Comparison of ENCODE assay signal across 10 cellular contexts in genomic region chr22:37552560-37553163, GRCh38. TPM values are rescaled to one million over a fixed set of nuclear protein-coding genes. Genes with fewer than 3 reads are reported as not detected.
A peak's percentile ranks its signal among the peaks of the same experiment; 100 is the strongest.
DNase-seq lines count a peak whose midpoint lies in the region; ATAC-seq and TF ChIP-seq lines count a peak whose summit lies in the region.
"Had no signal": no experiment of that assay in that cellular context is flagged by ENCODE, and none has a peak within 500 bp of the region (broad histone marks: within the 10 kb centered on the region; RNA-seq: fewer than 3 reads in every experiment).

No MANE protein-coding gene starts in this region.

- no peaks in the 10 kb centered on the region for H3K36me3 ChIP-seq in HUES64 (ENCODE audit: insufficient read depth, low read length)
- no peaks in the 10 kb centered on the region for H3K36me3 ChIP-seq in colonic mucosa
- H3K36me3 ChIP-seq in subcutaneous abdominal adipose tissue (ENCODE audit: control insufficient read depth in 5 of 5, insufficient read depth in 5 of 5, low read length in 5 of 5) = no peaks in the 10 kb centered on the region

- H3K27ac ChIP-seq in HUES64 (ENCODE audit: low read depth, low read length) (peak overlapping the region; percentile 58; the same call in 1 of the 2 replicates), colonic mucosa (peak overlapping the region; percentile 32), subcutaneous abdominal adipose tissue (ENCODE audit: low read depth, low read length) (peak overlapping the region; percentile 3)

- H3K9me3 ChIP-seq in HUES64 (ENCODE audit: insufficient read depth, low read depth, low read length) = no peaks in the 10 kb centered on the region
- H3K9me3 ChIP-seq in colonic mucosa = no peaks in the 10 kb centered on the region
- H3K9me3 ChIP-seq in subcutaneous abdominal adipose tissue (ENCODE audit: control insufficient read depth in 5 of 5, low read length in 5 of 5) = no peaks in the 10 kb centered on the region

- H3K27me3 ChIP-seq in HUES64 (ENCODE audit: insufficient read depth, low read length) (peaks cover 8% of the 10 kb centered on the region; the same call in 1 of the 2 replicates), colonic mucosa (no peaks in the 10 kb centered on the region), subcutaneous abdominal adipose tissue (ENCODE audit: control insufficient read depth in 5 of 5, insufficient read depth in 4 of 5, low read length in 5 of 5) (peaks cover 0 to 2% (median 0%) of the 10 kb centered on the region in 5 donors)

- 40% methylated on average over 16 of the region's 16 CpGs for WGBS in HUES64

- ATAC-seq in HG02870 (IDR thresholded peaks at IDR 0.05; ENCODE audit: unreplicated experiment) = no peak
- ATAC-seq: activated T-cell treated with anti-CD3 and anti-CD28 coated beads, Interleukin-2, amount 50 U/mL, for 72 hours had no signal

- intact Hi-C loops in colonic mucosa (cut with DNase I) = no loop called here

- no peak overlapping the region for H3K27ac Mint-ChIP-seq in activated T-cell treated with anti-CD3 and anti-CD28 coated beads, Interleukin-2, amount 50 U/mL, for 24 hours
- H3K27ac Mint-ChIP-seq: activated T-cell treated with anti-CD3 and anti-CD28 coated beads, Interleukin-2, amount 50 U/mL, for 72 hours had no signal

- H3K4me1 Mint-ChIP-seq in activated T-cell treated with anti-CD3 and anti-CD28 coated beads, Interleukin-2, amount 50 U/mL, for 24 hours (ENCODE audit: low read depth) = no peaks in the 10 kb centered on the region

- peaks cover 26% of the 10 kb centered on the region for H3K27me3 Mint-ChIP-seq in activated T-cell treated with anti-CD3 and anti-CD28 coated beads, Interleukin-2, amount 50 U/mL, for 24 hours

- peaks cover 21% of the 10 kb centered on the region; the same call in 1 of the 2 replicates for H3K4me1 ChIP-seq in HUES64 (ENCODE audit: insufficient read depth, low read length)
- no peaks in the 10 kb centered on the region for H3K4me1 ChIP-seq in colonic mucosa
- H3K4me1 ChIP-seq in subcutaneous abdominal adipose tissue (ENCODE audit: control insufficient read depth in 5 of 5, insufficient read depth in 5 of 5, low read length in 5 of 5) = peaks cover 12 to 67% (median 59%) of the 10 kb centered on the region in 5 donors

- no peak overlapping the region for H3K4me3 ChIP-seq in HUES64 (ENCODE audit: low read length)
- no peak overlapping the region for H3K4me3 ChIP-seq in colonic mucosa
- H3K4me3 ChIP-seq in subcutaneous abdominal adipose tissue (ENCODE audit: low read depth in 1 of 5, low read length in 5 of 5) = no peak overlapping the region

- H3K4me3 Mint-ChIP-seq in activated T-cell treated with anti-CD3 and anti-CD28 coated beads, Interleukin-2, amount 50 U/mL, for 24 hours = no peak overlapping the region
- H3K4me3 Mint-ChIP-seq: activated T-cell treated with anti-CD3 and anti-CD28 coated beads, Interleukin-2, amount 50 U/mL, for 72 hours had no signal

- DNase-seq in colonic mucosa = peak; percentile 64
- DNase-seq in kidney tubule cell (ENCODE audit: low spot score) = peak; percentile 57
- no peak for DNase-seq in NCI-H510A (lab: John Stamatoyannopoulos, UW)
- no peak for DNase-seq in activated T-cell treated with anti-CD3 and anti-CD28 coated beads, Interleukin-2, amount 50 U/mL, for 24 hours
- DNase-seq in AML-193 (lab: John Stamatoyannopoulos, UW) = no peak
- DNase-seq: activated T-cell treated with anti-CD3 and anti-CD28 coated beads, Interleukin-2, amount 50 U/mL, for 72 hours; stimulated activated CD4-positive, alpha-beta T cell treated with anti-CD3 and anti-CD28 coated beads, Interleukin-2, amount 100 ng/mL, for 24 hours had no signal

- H3K9me3 Mint-ChIP-seq in activated T-cell treated with anti-CD3 and anti-CD28 coated beads, Interleukin-2, amount 50 U/mL, for 24 hours = no peaks in the 10 kb centered on the region
- H3K9me3 Mint-ChIP-seq: activated T-cell treated with anti-CD3 and anti-CD28 coated beads, Interleukin-2, amount 50 U/mL, for 72 hours had no signal

- no peak for TF ChIP-seq CTCF in colonic mucosa (IDR thresholded peaks at IDR 0.05)

- no peaks in the 10 kb centered on the region for H3K36me3 Mint-ChIP-seq in activated T-cell treated with anti-CD3 and anti-CD28 coated beads, Interleukin-2, amount 50 U/mL, for 24 hours (ENCODE audit: low read depth)

- no peak overlapping the region for H3K9ac ChIP-seq in HUES64 (ENCODE audit: low read depth, low read length)
- H3K9ac ChIP-seq in colonic mucosa (ENCODE audit: low read depth in 2 of 2, low read length in 2 of 2) = peak overlapping the region in 1 of 2 donors; percentile 18
- peak overlapping the region in 2 of 5 donors; percentile 29 to 43 for H3K9ac ChIP-seq in subcutaneous abdominal adipose tissue (ENCODE audit: low read length in 5 of 5)

RNA-seq across cellular contexts. Expression of gene CDC42EP1, which starts 7.6 kb away (rescaled TPM):
- polyA plus RNA-seq in HUES64 (2013, experiment 1 of 2) = 10.7 TPM
- polyA plus RNA-seq in HUES64 (2013, experiment 2 of 2) = 14.1 TPM
- 10 to 100 TPM; 66.1 to 97.0 TPM for total RNA-seq in colonic mucosa

RNA-seq across cellular contexts. Expression of gene LGALS2, which starts 27.2 kb away (rescaled TPM):
- polyA plus RNA-seq in HUES64 (2013, experiment 1 of 2) = not detected
- not detected for polyA plus RNA-seq in HUES64 (2013, experiment 2 of 2)
- 100 to 1,000 TPM; 118 to 160 TPM for total RNA-seq in colonic mucosa
- total RNA-seq: activated T-cell treated with anti-CD3 and anti-CD28 coated beads, Interleukin-2, amount 50 U/mL, for 72 hours had no signal

RNA-seq across cellular contexts. Expression of gene CARD10, which starts 33.4 kb away (rescaled TPM):
- 7.2 TPM for polyA plus RNA-seq in HUES64 (2013, experiment 1 of 2)
- 8.3 TPM for polyA plus RNA-seq in HUES64 (2013, experiment 2 of 2)
- total RNA-seq in colonic mucosa = 10 to 100 TPM; 59.3 to 60.5 TPM

RNA-seq across cellular contexts. Expression of gene GGA1, which starts 56.0 kb away (rescaled TPM):
- 30.5 TPM for polyA plus RNA-seq in HUES64 (2013, experiment 1 of 2)
- polyA plus RNA-seq in HUES64 (2013, experiment 2 of 2) = 32.1 TPM
- total RNA-seq in colonic mucosa = 10 to 100 TPM; 45.7 to 90.2 TPM

Comparison
In these comparisons a context has a peak if more than half of its experiments do, and no peak if none do; other contexts are left out.
1. H3K27ac ChIP-seq: peak in every context shown above with its lines; median percentile 58 in HUES64; 32 in colonic mucosa; 3 in subcutaneous abdominal adipose tissue.
2. DNase-seq: peak in colonic mucosa (single experiment) and kidney tubule cell (single experiment); none in NCI-H510A (single experiment), activated T-cell treated with anti-CD3 and anti-CD28 coated beads, Interleukin-2, amount 50 U/mL, for 24 hours (single experiment) and AML-193 (0 of 2).